ENCODE assay signal across 8 cellular contexts in genomic region chr6:129621252-129621651, GRCh38.
A peak's percentile ranks its signal among the peaks of the same experiment; 100 is the strongest.
DNase-seq lines count a peak whose midpoint lies in the region; ATAC-seq, FAIRE-seq and TF ChIP-seq lines count a peak whose summit lies in the region.

No MANE protein-coding gene starts in this region.

- TF ChIP-seq POLR2A in NB4 (IDR thresholded peaks at IDR 0.05; ENCODE audit: extremely low read depth, insufficient read length): no peak

- H3K9ac ChIP-seq in astrocyte (ENCODE audit: low read length): no peak overlapping the region

- H3K79me2 ChIP-seq in astrocyte (ENCODE audit: insufficient read depth, low read length): no peaks in the 10 kb centered on the region

- no peak for FAIRE-seq in astrocyte (lab: Jason Lieb, UNC)

- H3K27me3 Mint-ChIP-seq in astrocyte (ENCODE audit: low read depth, unreplicated experiment) (no peaks in the 10 kb centered on the region), progenitor cell of endocrine pancreas (no peaks in the 10 kb centered on the region)

- no peaks in the 10 kb centered on the region for H3K27me3 ChIP-seq in astrocyte (ENCODE audit: insufficient read depth, low read length)

- TF ChIP-seq CTCF in GM12864 (IDR thresholded peaks at IDR 0.05; ENCODE audit: low read depth, low read length, missing control alignments): peak; percentile 56
- peak; percentile 38 for TF ChIP-seq CTCF in NB4 (IDR thresholded peaks at IDR 0.05; ENCODE audit: low read depth, low read length)
- peak; percentile 14 for TF ChIP-seq CTCF in astrocyte (IDR thresholded peaks at IDR 0.05; ENCODE audit: insufficient read depth, low read depth, low read length)
- peak; percentile 17 for TF ChIP-seq CTCF in progenitor cell of endocrine pancreas (IDR thresholded peaks at IDR 0.05; ENCODE audit: unreplicated experiment)
- no peak for TF ChIP-seq CTCF in omental fat pad (IDR thresholded peaks at IDR 0.05)

- H4K20me1 ChIP-seq in astrocyte (ENCODE audit: insufficient read depth, low read length): no peaks in the 10 kb centered on the region

- H3K4me1 Mint-ChIP-seq in astrocyte (ENCODE audit: low read depth, unreplicated experiment) (no peaks in the 10 kb centered on the region), progenitor cell of endocrine pancreas (ENCODE audit: low read depth) (peaks cover 2% of the 10 kb centered on the region)

- DNase-seq in GM12864 (ENCODE audit: low read depth): no peak
- DNase-seq in NB4 (ENCODE audit: low read depth): peak; percentile 37
- no peak for DNase-seq in astrocyte (ENCODE audit: low read depth)
- DNase-seq in progenitor cell of endocrine pancreas (ENCODE audit: low spot score, unreplicated experiment): no peak
- no peak for DNase-seq in NCI-H1048 (lab: John Stamatoyannopoulos, UW)
- DNase-seq in hypothalamus (lab: John Stamatoyannopoulos, UW): no peak
- no peak for DNase-seq in KG1 (lab: John Stamatoyannopoulos, UW)
- no peak for DNase-seq in omental fat pad (ENCODE audit: low spot score)

- H3K4me3 Mint-ChIP-seq in astrocyte (ENCODE audit: unreplicated experiment) (no peak overlapping the region), progenitor cell of endocrine pancreas (ENCODE audit: low read depth) (no peak overlapping the region)

- H3K4me1 ChIP-seq in astrocyte (ENCODE audit: insufficient read depth, low read length): peaks cover 6% of the 10 kb centered on the region

- peaks cover 8% of the 10 kb centered on the region for H3K36me3 ChIP-seq in astrocyte (ENCODE audit: insufficient read depth, low read length)

- H3K36me3 Mint-ChIP-seq in astrocyte (ENCODE audit: low read depth, unreplicated experiment) (peaks cover 13% of the 10 kb centered on the region), progenitor cell of endocrine pancreas (ENCODE audit: insufficient read depth) (peaks cover 16% of the 10 kb centered on the region)

- H3K9me3 ChIP-seq in astrocyte (ENCODE audit: insufficient read depth, low read depth, low read length): no peaks in the 10 kb centered on the region

- H3K9me3 Mint-ChIP-seq in astrocyte (ENCODE audit: unreplicated experiment) (no peaks in the 10 kb centered on the region), progenitor cell of endocrine pancreas (ENCODE audit: low read depth) (peaks cover 3% of the 10 kb centered on the region)

- H3K27ac ChIP-seq in astrocyte (ENCODE audit: low read depth, low read length): no peak overlapping the region

- no peak overlapping the region for H3K4me2 ChIP-seq in astrocyte (ENCODE audit: low read length)

- H3K4me3 ChIP-seq in GM12864 (ENCODE audit: low read depth, low read length) (no peak overlapping the region), NB4 (ENCODE audit: low read depth, low read length) (no peak overlapping the region), astrocyte (ENCODE audit: insufficient read depth, low read depth, low read length) (no peak overlapping the region)

- H3K27ac Mint-ChIP-seq in astrocyte (ENCODE audit: unreplicated experiment): no peak overlapping the region
- H3K27ac Mint-ChIP-seq in progenitor cell of endocrine pancreas: no peak overlapping the region

- H2AFZ ChIP-seq in astrocyte (ENCODE audit: low read depth, low read length): no peak overlapping the region

- no peak for ATAC-seq in omental fat pad (ENCODE audit: low FRiP score)

Comparison
In these comparisons a context has a peak if more than half of its experiments do, and no peak if none do; other contexts are left out.
1. CTCF ChIP-seq: peak in GM12864 (single experiment), NB4 (single experiment), astrocyte (single experiment) and progenitor cell of endocrine pancreas (single experiment); none in omental fat pad (0 of 3).